1 cellular context compared by ENCODE assay signal in the genomic region with DNA sequence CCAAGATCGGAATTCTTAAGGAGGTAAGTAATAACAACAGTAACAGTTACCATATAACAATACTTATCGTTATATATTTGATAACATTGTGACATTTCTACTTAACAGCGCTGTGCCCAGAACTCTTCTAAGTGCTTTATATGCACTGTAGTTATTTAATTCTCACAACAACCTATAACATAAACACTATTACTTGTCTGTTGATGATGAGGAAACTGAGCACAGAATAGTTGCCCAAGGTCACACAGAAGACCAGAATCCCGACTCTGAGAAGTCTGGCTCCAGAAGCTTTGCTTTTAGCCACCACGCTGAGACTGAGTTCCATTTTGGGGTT.
TF ChIP-seq lines count a peak whose summit lies in the region.

No MANE protein-coding gene starts in this region.

TF ChIP-seq in endothelial cell of umbilical vein, 7 proteins besides CTCF, POLR2A, EP300 and RAD21:
- no peak for TF ChIP-seq POLR2AphosphoS5 (IDR thresholded peaks at IDR 0.05; ENCODE audit: insufficient read depth, low read depth, low read length)
